ENCODE assay signal across 9 cellular contexts in genomic region chr11:119085523-119085878, GRCh38. TPM values are rescaled to one million over a fixed set of nuclear protein-coding genes. Genes with fewer than 3 reads are reported as not detected.
DNase-seq lines count a peak whose midpoint lies in the region; ATAC-seq, FAIRE-seq and TF ChIP-seq lines count a peak whose summit lies in the region.
"Had no signal": no experiment of that assay in that cellular context is flagged by ENCODE, and none has a peak within 500 bp of the region (broad histone marks: within the 10 kb centered on the region; RNA-seq: fewer than 3 reads in every experiment).

No MANE protein-coding gene starts in this region.

- no peak for TF ChIP-seq EP300 in HepG2 (IDR thresholded peaks at IDR 0.05; ENCODE audit: low read depth in 2 of 2, low read length in 2 of 2)
- no peak for TF ChIP-seq EP300 in HepG2 (CRISPR knock-in tag; IDR thresholded peaks at IDR 0.05; ENCODE audit: borderline replicate concordance)

- TF ChIP-seq POLR2A in IMR-90 (IDR thresholded peaks at IDR 0.05; ENCODE audit: low read depth, low read length) (no peak), HepG2 (IDR thresholded peaks at IDR 0.05; ENCODE audit: insufficient read depth in 1 of 2, low read depth in 2 of 2, low read length in 2 of 2) (no peak)

- FAIRE-seq in HepG2 (lab: Jason Lieb, UNC), result no peak
- FAIRE-seq: colon had no signal

- TF ChIP-seq RAD21 in IMR-90 (IDR thresholded peaks at IDR 0.05; ENCODE audit: low read length) (no peak), HepG2 (CRISPR knock-in tag; IDR thresholded peaks at IDR 0.05) (no peak)

- TF ChIP-seq CTCF in IMR-90 (conservative IDR thresholded peaks at IDR 0.05; ENCODE audit: low read depth, low read length), result no peak
- no peak for TF ChIP-seq CTCF in ascending aorta (IDR thresholded peaks at IDR 0.05)
- no peak for TF ChIP-seq CTCF in HepG2 (CRISPR knock-in tag; IDR thresholded peaks at IDR 0.05)

- H3K14ac ChIP-seq in IMR-90 (replicated peaks; ENCODE audit: low read depth, low read length), result peak overlapping the region; percentile 94

- no peak overlapping the region for H2BK20ac ChIP-seq in IMR-90 (ENCODE audit: low read depth, low read length)

- peak overlapping the region; percentile 82 for H3K9ac ChIP-seq in IMR-90 (ENCODE audit: low read depth, low read length)
- H3K9ac ChIP-seq in HepG2 (ENCODE audit: insufficient read depth, low read depth, low read length), result peak overlapping the region; percentile 93

- H3K9me1 ChIP-seq in IMR-90 (ENCODE audit: insufficient read depth, low read length), result peaks cover 9% of the 10 kb centered on the region; the same call in 1 of the 2 replicates

- intact Hi-C loops in IMR-90 (cut with micrococcal nuclease), result loop anchor here (1.0 kb wide), 1 partner anchor 9 kb away; no protein-coding TSS in a partner anchor
- intact Hi-C loops in ascending aorta (cut with DNase I), result loop anchor here (1.0 to 10.0 kb wide), 4 partner anchors 17 to 511 kb away; partner anchors contain the start of genes ARCN1, HINFP and HYOU1
- intact Hi-C loops in HepG2 (cut with micrococcal nuclease; ENCODE audit: unreplicated experiment), result no loop called here

- no peak overlapping the region; the same call in 2 of the 3 replicates for H2BK15ac ChIP-seq in IMR-90 (ENCODE audit: low read depth, low read length)

- dilution Hi-C loops in IMR-90 (cut with HindIII; ENCODE audit: low sequenced_read_pairs, unreplicated experiment), result no loop called here

- peaks cover 26 to 29% of the 10 kb centered on the region in 2 experiments; a peak in 3 of 4 replicates for H3K79me1 ChIP-seq in IMR-90 (ENCODE audit: low read depth in 1 of 2, low read length in 2 of 2)

- peaks cover 31% of the 10 kb centered on the region for H3K4me1 Mint-ChIP-seq in T-helper 2 cell treated with Interferon-gamma antibody and Interleukin-4, amounts not matched to agents 5 μg/mL and 100 μg/mL, for 36 hours (ENCODE audit: low read depth)
- H3K4me1 Mint-ChIP-seq in stimulated activated naive CD8-positive, alpha-beta T cell treated with anti-CD3 and anti-CD28 coated beads, Interleukin-15, Interleukin-2, amounts not matched to agents 100 ng/mL and 50 ng/mL, for 24 hours (ENCODE audit: low read depth), result peaks cover 30% of the 10 kb centered on the region

- peak overlapping the region; percentile 74 for H3K4me3 ChIP-seq in IMR-90 (ENCODE audit: insufficient read depth, low read depth, low read length)
- H3K4me3 ChIP-seq in ascending aorta, result peak overlapping the region; percentile 77 to 92
- H3K4me3 ChIP-seq in HepG2 (replicated peaks in 1 of 3; ENCODE audit: insufficient read depth in 1 of 3, low read depth in 2 of 3, low read length in 3 of 3), result peak overlapping the region; percentile 71 to 93 (median 77)

- H4K91ac ChIP-seq in IMR-90 (ENCODE audit: insufficient read depth, low read depth, low read length), result peak overlapping the region; percentile 56; the same call in 1 of the 2 replicates

- H2AK5ac ChIP-seq in IMR-90 (ENCODE audit: low read depth, low read length), result peak overlapping the region; percentile 82

- H3K79me2 ChIP-seq in HepG2 (ENCODE audit: insufficient read depth, low read length), result peaks cover 14% of the 10 kb centered on the region

- H3K9me3 ChIP-seq in IMR-90 (ENCODE audit: control insufficient read depth, insufficient read depth, low read length) (no peaks in the 10 kb centered on the region), ascending aorta (no peaks in the 10 kb centered on the region), HepG2 (ENCODE audit: low read length) (no peaks in the 10 kb centered on the region)

- peak overlapping the region; percentile 54; the same call in 1 of the 2 replicates for H2BK120ac ChIP-seq in IMR-90 (ENCODE audit: low read depth, low read length)

- peak overlapping the region; percentile 80 for H3K27ac ChIP-seq in IMR-90 (ENCODE audit: insufficient read depth, low read length)
- H3K27ac ChIP-seq in ascending aorta, result peak overlapping the region; percentile 85 to 90
- H3K27ac ChIP-seq in HepG2 (ENCODE audit: extremely low read length, insufficient read depth, low read length), result peak overlapping the region; percentile 98

- peak overlapping the region; percentile 81 for H3K4me2 ChIP-seq in IMR-90 (ENCODE audit: low read depth, low read length)
- peak overlapping the region; percentile 89 for H3K4me2 ChIP-seq in HepG2 (ENCODE audit: low read depth, low read length)

- peak overlapping the region; percentile 92 for H2AFZ ChIP-seq in IMR-90 (replicated peaks; ENCODE audit: low read length, poor library complexity)
- no peak overlapping the region for H2AFZ ChIP-seq in HepG2 (ENCODE audit: low read length)

- H3K27ac Mint-ChIP-seq in T-helper 2 cell treated with Interferon-gamma antibody and Interleukin-4, amounts not matched to agents 5 μg/mL and 100 μg/mL, for 36 hours, result peak overlapping the region; percentile 86
- H3K27ac Mint-ChIP-seq in stimulated activated naive CD8-positive, alpha-beta T cell treated with anti-CD3 and anti-CD28 coated beads, Interleukin-15, Interleukin-2, amounts not matched to agents 100 ng/mL and 50 ng/mL, for 24 hours, result peak overlapping the region; percentile 96

- peak overlapping the region; percentile 66 for H2BK5ac ChIP-seq in IMR-90 (ENCODE audit: low read depth, low read length, poor library complexity, severe bottlenecking)

- H3K36me3 ChIP-seq in IMR-90 (ENCODE audit: control insufficient read depth, insufficient read depth, low read length), result peaks cover 18% of the 10 kb centered on the region
- peaks cover 11 to 22% of the 10 kb centered on the region in 2 donors for H3K36me3 ChIP-seq in ascending aorta
- H3K36me3 ChIP-seq in HepG2 (replicated peaks in 1 of 2; ENCODE audit: control insufficient read depth in 1 of 2, insufficient read depth in 2 of 2, low read length in 2 of 2), result peaks cover 4 to 23% of the 10 kb centered on the region in 2 experiments

- H2AK9ac ChIP-seq in IMR-90 (replicated peaks; ENCODE audit: low read depth, low read length, poor library complexity), result peak overlapping the region; percentile 74

- no peaks in the 10 kb centered on the region for H3K27me3 ChIP-seq in IMR-90 (ENCODE audit: control insufficient read depth, insufficient read depth, low read length)
- no peaks in the 10 kb centered on the region for H3K27me3 ChIP-seq in ascending aorta
- no peaks in the 10 kb centered on the region; a peak in 1 of 5 replicates for H3K27me3 ChIP-seq in HepG2 (ENCODE audit: control insufficient read depth in 1 of 2, insufficient read depth in 2 of 2, low read length in 2 of 2)

- H3K4me1 ChIP-seq in IMR-90 (ENCODE audit: control insufficient read depth, insufficient read depth, low read length) (peaks cover 5% of the 10 kb centered on the region), ascending aorta (peaks cover 3 to 11% of the 10 kb centered on the region in 2 donors), HepG2 (ENCODE audit: insufficient read depth, low read length) (peaks cover 37% of the 10 kb centered on the region)

- H3K27me3 Mint-ChIP-seq in T-helper 2 cell treated with Interferon-gamma antibody and Interleukin-4, amounts not matched to agents 5 μg/mL and 100 μg/mL, for 36 hours (ENCODE audit: low read depth), result no peaks in the 10 kb centered on the region
- H3K27me3 Mint-ChIP-seq in stimulated activated naive CD8-positive, alpha-beta T cell treated with anti-CD3 and anti-CD28 coated beads, Interleukin-15, Interleukin-2, amounts not matched to agents 100 ng/mL and 50 ng/mL, for 24 hours, result no peaks in the 10 kb centered on the region

- in situ Hi-C loops in IMR-90 (cut with MboI; ENCODE audit: low sequenced_read_pairs), result no loop called here
- in situ Hi-C loops in HepG2 (cut with HindIII; ENCODE audit: extremely low pct_ligation_motif_present, low pct_unique_long_range_greater_than_20kb), result no loop called here

- peak overlapping the region; percentile 98 for H3K4me3 Mint-ChIP-seq in T-helper 2 cell treated with Interferon-gamma antibody and Interleukin-4, amounts not matched to agents 5 μg/mL and 100 μg/mL, for 36 hours
- peak overlapping the region; percentile 98 for H3K4me3 Mint-ChIP-seq in stimulated activated naive CD8-positive, alpha-beta T cell treated with anti-CD3 and anti-CD28 coated beads, Interleukin-15, Interleukin-2, amounts not matched to agents 100 ng/mL and 50 ng/mL, for 24 hours

- H3K56ac ChIP-seq in IMR-90 (ENCODE audit: extremely low read depth, insufficient read depth, low read length), result peak overlapping the region; percentile 59

- 0% methylated on average over 2 of the region's 10 CpGs; no CpG with 5 or more reads in 1 of the 2 experiments for WGBS in IMR-90 (ENCODE audit: extremely low coverage in 2 of 2, insufficient read length in 1 of 2), 2 experiments
- 0% methylated on average over 3 of the region's 10 CpGs for WGBS in HepG2 (ENCODE audit: low lambda C conversion rate)

- H3K9me3 Mint-ChIP-seq in T-helper 2 cell treated with Interferon-gamma antibody and Interleukin-4, amounts not matched to agents 5 μg/mL and 100 μg/mL, for 36 hours, result no peaks in the 10 kb centered on the region
- H3K9me3 Mint-ChIP-seq in stimulated activated naive CD8-positive, alpha-beta T cell treated with anti-CD3 and anti-CD28 coated beads, Interleukin-15, Interleukin-2, amounts not matched to agents 100 ng/mL and 50 ng/mL, for 24 hours, result no peaks in the 10 kb centered on the region

- POLR2A ChIA-PET in IMR-90 (lab: Charles Lee; ENCODE audit: unreplicated experiment), result interaction anchor here (0.6 to 1.6 kb wide), 8 partner anchors 8 to 604 kb away, joined by 3 to 11 read pairs (median 5); partner anchors contain the start of gene VPS11
- POLR2A ChIA-PET in HepG2 (lab: Yijun Ruan, JAX), result interaction anchor here (0.6 to 3.8 kb wide), 40 partner anchors 9 to 465 kb away, joined by 3 to 109 read pairs (median 4); partner anchors contain the start of genes BCL9L, C2CD2L, CBL and CENATAC

- no peak for DNase-seq in T-helper 2 cell treated with Interferon-gamma antibody and Interleukin-4, amounts not matched to agents 5 μg/mL and 100 μg/mL, for 36 hours (ENCODE audit: low spot score)
- DNase-seq in T-helper 2 cell (no peak), IMR-90 (no peak), ascending aorta (ENCODE audit: low spot score in 2 of 2) (no peak), HepG2 (ENCODE audit: low spot score) (no peak), NCI-H2171 (lab: John Stamatoyannopoulos, UW) (no peak)

- peak; percentile 25 for ATAC-seq in IMR-90 (ENCODE audit: low read depth)
- peak; percentile 19 for ATAC-seq in HepG2
- ATAC-seq in HG02840 (IDR thresholded peaks at IDR 0.05; ENCODE audit: low FRiP score, unreplicated experiment), result no peak

- H4K5ac ChIP-seq in IMR-90 (ENCODE audit: low read depth, low read length), result peak overlapping the region; percentile 58

- H3K23ac ChIP-seq in IMR-90 (ENCODE audit: low read depth, low read length), result peak overlapping the region; percentile 91

- H4K8ac ChIP-seq in IMR-90 (ENCODE audit: low read depth in 2 of 2, low read length in 2 of 2), result peak overlapping the region; percentile 37 to 90

- H4K20me1 ChIP-seq in IMR-90 (ENCODE audit: insufficient read depth, low read length) (no peaks in the 10 kb centered on the region), HepG2 (ENCODE audit: insufficient read depth, low read length) (no peaks in the 10 kb centered on the region)

- H3K4ac ChIP-seq in IMR-90 (ENCODE audit: low read depth, low read length), result peak overlapping the region; percentile 94

- BruUV-seq in IMR-90 (replicated peaks; lab: Mats Ljungman, UMichigan), result TSS peak; percentile 37
- BruUV-seq in HepG2 (replicated peaks; lab: Mats Ljungman, UMichigan), result TSS peak; percentile 84

- CTCF ChIA-PET in IMR-90 (lab: Yijun Ruan, JAX), result interaction anchor here (0.7 kb wide), 2 partner anchors 17 to 120 kb away, joined by 3 to 6 read pairs; no protein-coding TSS in a partner anchor
- CTCF ChIA-PET in HepG2 (lab: Yijun Ruan, JAX; ENCODE audit: low intra/inter-chr PET ratio, low total read pairs), result no interaction called here

- no peak overlapping the region for H3K18ac ChIP-seq in IMR-90 (ENCODE audit: low read depth, low read length)

- H3K36me3 Mint-ChIP-seq in T-helper 2 cell treated with Interferon-gamma antibody and Interleukin-4, amounts not matched to agents 5 μg/mL and 100 μg/mL, for 36 hours (ENCODE audit: low read depth), result peaks cover 22% of the 10 kb centered on the region
- H3K36me3 Mint-ChIP-seq in stimulated activated naive CD8-positive, alpha-beta T cell treated with anti-CD3 and anti-CD28 coated beads, Interleukin-15, Interleukin-2, amounts not matched to agents 100 ng/mL and 50 ng/mL, for 24 hours (ENCODE audit: low read depth), result peaks cover 20% of the 10 kb centered on the region

RNA-seq across cellular contexts. Expression of gene HMBS, which starts 0.8 kb away (rescaled TPM):
- 13.9 and 17.9 TPM in 2 replicates for total RNA-seq in IMR-90 (2012; rRNA removed)
- 55.3 and 59.5 TPM in 2 replicates for polyA plus RNA-seq in IMR-90 (2012; rRNA removed)
- 48.3 and 54.5 TPM in 2 replicates for polyA plus RNA-seq in IMR-90 (2012; cell fraction: cytosol; rRNA removed)
- 58.5 and 77.5 TPM in 2 replicates for polyA plus RNA-seq in IMR-90 (2012; cell fraction: nucleus; rRNA removed; ENCODE audit: low replicate concordance)
- 82.8 TPM for total RNA-seq in ascending aorta
- 9.4 and 14.0 TPM in 2 replicates for total RNA-seq in HepG2 (2016; rRNA removed; fragmentation: Illumina TruSeq; extraction: Trizol)
- 11.3 and 12.0 TPM in 2 replicates for total RNA-seq in HepG2 (2016; cell fraction: cytosol; rRNA removed; fragmentation: Illumina TruSeq; extraction: Trizol; ENCODE audit: low read depth)
- total RNA-seq in HepG2 (2016; cell fraction: insoluble cytoplasmic fraction; rRNA removed; fragmentation: Illumina TruSeq; extraction: Trizol), result 10.3 and 11.8 TPM in 2 replicates
- total RNA-seq in HepG2 (2016; cell fraction: membrane; rRNA removed; fragmentation: Illumina TruSeq; extraction: Trizol), result 17.7 and 22.9 TPM in 2 replicates
- total RNA-seq in HepG2 (2016; cell fraction: nucleus; rRNA removed; fragmentation: Illumina TruSeq; extraction: Trizol), result 19.9 and 22.9 TPM in 2 replicates
- polyA plus RNA-seq in HepG2 (2011; rRNA removed), result 46.8 and 46.9 TPM in 2 replicates
- 36.8 and 52.6 TPM in 2 replicates for polyA plus RNA-seq in HepG2 (2011; cell fraction: cytosol; rRNA removed)
- polyA plus RNA-seq in HepG2 (2011; cell fraction: nucleus; rRNA removed), result 114 and 141 TPM in 2 replicates
- polyA plus RNA-seq in HepG2 (2012), result 25.3 and 27.5 TPM in 2 replicates
- 41.8 and 50.4 TPM in 2 replicates for polyA plus RNA-seq in HepG2 (2016; cell fraction: cytosol; fragmentation: Illumina TruSeq; extraction: Trizol; ENCODE audit: low read depth)
- polyA plus RNA-seq in HepG2 (2016; cell fraction: insoluble cytoplasmic fraction; fragmentation: Illumina TruSeq; extraction: Trizol; ENCODE audit: low read depth), result 59.7 and 64.5 TPM in 2 replicates
- polyA plus RNA-seq in HepG2 (2016; cell fraction: membrane; fragmentation: Illumina TruSeq; extraction: Trizol; ENCODE audit: low read depth), result 48.2 and 57.5 TPM in 2 replicates
- 85.4 and 92.8 TPM in 2 replicates for polyA plus RNA-seq in HepG2 (2016; cell fraction: nucleus; fragmentation: Illumina TruSeq; extraction: Trizol; ENCODE audit: insufficient read depth, low read depth)
- polyA minus RNA-seq in HepG2 (2011; rRNA and poly(A)+ RNA removed; ENCODE audit: low replicate concordance), result 40.3 and 66.3 TPM in 2 replicates
- 14.4 and 18.5 TPM in 2 replicates for polyA minus RNA-seq in HepG2 (2011; cell fraction: cytosol; rRNA and poly(A)+ RNA removed)
- polyA minus RNA-seq in HepG2 (2011; cell fraction: nucleus; rRNA and poly(A)+ RNA removed), result 22.6 and 26.1 TPM in 2 replicates

RNA-seq across cellular contexts. Expression of gene DPAGT1, which starts 16.2 kb away (rescaled TPM):
- total RNA-seq in IMR-90 (2012; rRNA removed) (13.6 and 15.2 TPM in 2 replicates), ascending aorta (61.9 TPM), HepG2 (2016; rRNA removed; fragmentation: Illumina TruSeq; extraction: Trizol) (15.1 and 37.6 TPM in 2 replicates)
- polyA plus RNA-seq in IMR-90 (2012; rRNA removed) (51.2 and 53.4 TPM in 2 replicates), HepG2 (2011; rRNA removed) (63.9 and 70.7 TPM in 2 replicates)
- polyA plus RNA-seq in IMR-90 (2012; cell fraction: cytosol; rRNA removed), result 20.2 and 25.9 TPM in 2 replicates
- polyA plus RNA-seq in IMR-90 (2012; cell fraction: nucleus; rRNA removed; ENCODE audit: low replicate concordance), result 105 and 155 TPM in 2 replicates
- total RNA-seq in HepG2 (2016; cell fraction: cytosol; rRNA removed; fragmentation: Illumina TruSeq; extraction: Trizol; ENCODE audit: low read depth), result 9.0 and 10.4 TPM in 2 replicates
- 13.6 and 37.2 TPM in 2 replicates for total RNA-seq in HepG2 (2016; cell fraction: insoluble cytoplasmic fraction; rRNA removed; fragmentation: Illumina TruSeq; extraction: Trizol)
- total RNA-seq in HepG2 (2016; cell fraction: membrane; rRNA removed; fragmentation: Illumina TruSeq; extraction: Trizol), result 11.6 and 12.3 TPM in 2 replicates
- 44.3 and 47.6 TPM in 2 replicates for total RNA-seq in HepG2 (2016; cell fraction: nucleus; rRNA removed; fragmentation: Illumina TruSeq; extraction: Trizol)
- polyA plus RNA-seq in HepG2 (2011; cell fraction: cytosol; rRNA removed), result 58.3 and 83.9 TPM in 2 replicates
- polyA plus RNA-seq in HepG2 (2011; cell fraction: nucleus; rRNA removed), result 188 and 198 TPM in 2 replicates
- 29.8 and 34.0 TPM in 2 replicates for polyA plus RNA-seq in HepG2 (2012)
- polyA plus RNA-seq in HepG2 (2016; cell fraction: cytosol; fragmentation: Illumina TruSeq; extraction: Trizol; ENCODE audit: low read depth), result 7.4 and 9.5 TPM in 2 replicates
- polyA plus RNA-seq in HepG2 (2016; cell fraction: insoluble cytoplasmic fraction; fragmentation: Illumina TruSeq; extraction: Trizol; ENCODE audit: low read depth), result 22.6 and 25.1 TPM in 2 replicates
- 11.7 and 14.0 TPM in 2 replicates for polyA plus RNA-seq in HepG2 (2016; cell fraction: membrane; fragmentation: Illumina TruSeq; extraction: Trizol; ENCODE audit: low read depth)
- 111 TPM in 2 replicates for polyA plus RNA-seq in HepG2 (2016; cell fraction: nucleus; fragmentation: Illumina TruSeq; extraction: Trizol; ENCODE audit: insufficient read depth, low read depth)
- polyA minus RNA-seq in HepG2 (2011; rRNA and poly(A)+ RNA removed; ENCODE audit: low replicate concordance), result 144 and 162 TPM in 2 replicates
- 27.4 and 33.9 TPM in 2 replicates for polyA minus RNA-seq in HepG2 (2011; cell fraction: cytosol; rRNA and poly(A)+ RNA removed)
- polyA minus RNA-seq in HepG2 (2011; cell fraction: nucleus; rRNA and poly(A)+ RNA removed), result 47.9 and 50.1 TPM in 2 replicates

RNA-seq across cellular contexts. Expression of gene VPS11, which starts 17.9 kb away (rescaled TPM):
- 22.2 and 30.5 TPM in 2 replicates for total RNA-seq in IMR-90 (2012; rRNA removed)
- polyA plus RNA-seq in IMR-90 (2012; rRNA removed), result 19.7 and 20.7 TPM in 2 replicates
- polyA plus RNA-seq in IMR-90 (2012; cell fraction: cytosol; rRNA removed), result 5.4 and 10.1 TPM in 2 replicates
- polyA plus RNA-seq in IMR-90 (2012; cell fraction: nucleus; rRNA removed; ENCODE audit: low replicate concordance), result 39.5 and 40.0 TPM in 2 replicates
- total RNA-seq in ascending aorta, result 23.4 TPM
- total RNA-seq in HepG2 (2016; rRNA removed; fragmentation: Illumina TruSeq; extraction: Trizol), result 21.6 and 23.3 TPM in 2 replicates
- 6.4 and 6.5 TPM in 2 replicates for total RNA-seq in HepG2 (2016; cell fraction: cytosol; rRNA removed; fragmentation: Illumina TruSeq; extraction: Trizol; ENCODE audit: low read depth)
- total RNA-seq in HepG2 (2016; cell fraction: insoluble cytoplasmic fraction; rRNA removed; fragmentation: Illumina TruSeq; extraction: Trizol), result 21.3 and 22.8 TPM in 2 replicates
- total RNA-seq in HepG2 (2016; cell fraction: membrane; rRNA removed; fragmentation: Illumina TruSeq; extraction: Trizol), result 9.2 and 11.1 TPM in 2 replicates
- total RNA-seq in HepG2 (2016; cell fraction: nucleus; rRNA removed; fragmentation: Illumina TruSeq; extraction: Trizol), result 21.4 and 23.5 TPM in 2 replicates
- polyA plus RNA-seq in HepG2 (2011; rRNA removed), result 13.7 and 18.9 TPM in 2 replicates
- 9.2 and 10.9 TPM in 2 replicates for polyA plus RNA-seq in HepG2 (2011; cell fraction: cytosol; rRNA removed)
- 37.3 and 44.1 TPM in 2 replicates for polyA plus RNA-seq in HepG2 (2011; cell fraction: nucleus; rRNA removed)
- 15.7 and 19.6 TPM in 2 replicates for polyA plus RNA-seq in HepG2 (2012)
- 4.7 and 5.9 TPM in 2 replicates for polyA plus RNA-seq in HepG2 (2016; cell fraction: cytosol; fragmentation: Illumina TruSeq; extraction: Trizol; ENCODE audit: low read depth)
- 21.2 and 24.0 TPM in 2 replicates for polyA plus RNA-seq in HepG2 (2016; cell fraction: insoluble cytoplasmic fraction; fragmentation: Illumina TruSeq; extraction: Trizol; ENCODE audit: low read depth)
- 7.4 and 8.7 TPM in 2 replicates for polyA plus RNA-seq in HepG2 (2016; cell fraction: membrane; fragmentation: Illumina TruSeq; extraction: Trizol; ENCODE audit: low read depth)
- polyA plus RNA-seq in HepG2 (2016; cell fraction: nucleus; fragmentation: Illumina TruSeq; extraction: Trizol; ENCODE audit: insufficient read depth, low read depth), result 43.3 and 60.4 TPM in 2 replicates
- 22.7 and 23.9 TPM in 2 replicates for polyA minus RNA-seq in HepG2 (2011; rRNA and poly(A)+ RNA removed; ENCODE audit: low replicate concordance)
- 8.7 and 13.0 TPM in 2 replicates for polyA minus RNA-seq in HepG2 (2011; cell fraction: cytosol; rRNA and poly(A)+ RNA removed)
- polyA minus RNA-seq in HepG2 (2011; cell fraction: nucleus; rRNA and poly(A)+ RNA removed), result 23.0 and 26.8 TPM in 2 replicates

RNA-seq across cellular contexts. Expression of gene C2CD2L, which starts 21.6 kb away (rescaled TPM):
- total RNA-seq in IMR-90 (2012; rRNA removed), result 2.2 TPM in 2 replicates
- polyA plus RNA-seq in IMR-90 (2012; rRNA removed), result 8.7 and 9.5 TPM in 2 replicates
- 3.7 and 6.9 TPM in 2 replicates for polyA plus RNA-seq in IMR-90 (2012; cell fraction: cytosol; rRNA removed)
- polyA plus RNA-seq in IMR-90 (2012; cell fraction: nucleus; rRNA removed; ENCODE audit: low replicate concordance), result 14.8 and 29.4 TPM in 2 replicates
- 16.7 TPM for total RNA-seq in ascending aorta
- 1.2 and 3.7 TPM in 2 replicates for total RNA-seq in HepG2 (2016; rRNA removed; fragmentation: Illumina TruSeq; extraction: Trizol)
- 0.79 and 1.4 TPM in 2 replicates for total RNA-seq in HepG2 (2016; cell fraction: cytosol; rRNA removed; fragmentation: Illumina TruSeq; extraction: Trizol; ENCODE audit: low read depth)
- total RNA-seq in HepG2 (2016; cell fraction: insoluble cytoplasmic fraction; rRNA removed; fragmentation: Illumina TruSeq; extraction: Trizol), result 1.5 and 3.1 TPM in 2 replicates
- 1.6 and 1.9 TPM in 2 replicates for total RNA-seq in HepG2 (2016; cell fraction: membrane; rRNA removed; fragmentation: Illumina TruSeq; extraction: Trizol)
- total RNA-seq in HepG2 (2016; cell fraction: nucleus; rRNA removed; fragmentation: Illumina TruSeq; extraction: Trizol), result 5.6 and 5.7 TPM in 2 replicates
- 5.5 and 6.0 TPM in 2 replicates for polyA plus RNA-seq in HepG2 (2011; rRNA removed)
- 3.1 and 3.8 TPM in 2 replicates for polyA plus RNA-seq in HepG2 (2011; cell fraction: cytosol; rRNA removed)
- polyA plus RNA-seq in HepG2 (2011; cell fraction: nucleus; rRNA removed), result 19.5 and 20.9 TPM in 2 replicates
- 3.6 and 6.9 TPM in 2 replicates for polyA plus RNA-seq in HepG2 (2012)
- polyA plus RNA-seq in HepG2 (2016; cell fraction: cytosol; fragmentation: Illumina TruSeq; extraction: Trizol; ENCODE audit: low read depth), result 0.15 and 0.31 TPM in 2 replicates
- 1.6 and 2.4 TPM in 2 replicates for polyA plus RNA-seq in HepG2 (2016; cell fraction: insoluble cytoplasmic fraction; fragmentation: Illumina TruSeq; extraction: Trizol; ENCODE audit: low read depth)
- polyA plus RNA-seq in HepG2 (2016; cell fraction: membrane; fragmentation: Illumina TruSeq; extraction: Trizol; ENCODE audit: low read depth), result 1.5 TPM in 2 replicates
- 13.0 and 14.1 TPM in 2 replicates for polyA plus RNA-seq in HepG2 (2016; cell fraction: nucleus; fragmentation: Illumina TruSeq; extraction: Trizol; ENCODE audit: insufficient read depth, low read depth)
- 12.9 and 18.4 TPM in 2 replicates for polyA minus RNA-seq in HepG2 (2011; rRNA and poly(A)+ RNA removed; ENCODE audit: low replicate concordance)
- polyA minus RNA-seq in HepG2 (2011; cell fraction: cytosol; rRNA and poly(A)+ RNA removed), result 2.0 and 5.5 TPM in 2 replicates
- polyA minus RNA-seq in HepG2 (2011; cell fraction: nucleus; rRNA and poly(A)+ RNA removed), result 10.0 and 17.3 TPM in 2 replicates

RNA-seq across cellular contexts. Expression of gene HYOU1, which starts 28.5 kb away (rescaled TPM):
- total RNA-seq in IMR-90 (2012; rRNA removed), result 152 and 181 TPM in 2 replicates
- 117 and 120 TPM in 2 replicates for polyA plus RNA-seq in IMR-90 (2012; rRNA removed)
- 75.9 and 116 TPM in 2 replicates for polyA plus RNA-seq in IMR-90 (2012; cell fraction: cytosol; rRNA removed)
- polyA plus RNA-seq in IMR-90 (2012; cell fraction: nucleus; rRNA removed; ENCODE audit: low replicate concordance), result 103 and 105 TPM in 2 replicates
- 98.4 TPM for total RNA-seq in ascending aorta
- total RNA-seq in HepG2 (2016; rRNA removed; fragmentation: Illumina TruSeq; extraction: Trizol), result 50.0 and 127 TPM in 2 replicates
- 14.4 and 15.9 TPM in 2 replicates for total RNA-seq in HepG2 (2016; cell fraction: cytosol; rRNA removed; fragmentation: Illumina TruSeq; extraction: Trizol; ENCODE audit: low read depth)
- total RNA-seq in HepG2 (2016; cell fraction: insoluble cytoplasmic fraction; rRNA removed; fragmentation: Illumina TruSeq; extraction: Trizol), result 41.9 and 128 TPM in 2 replicates
- 27.3 and 28.2 TPM in 2 replicates for total RNA-seq in HepG2 (2016; cell fraction: membrane; rRNA removed; fragmentation: Illumina TruSeq; extraction: Trizol)
- 108 and 127 TPM in 2 replicates for total RNA-seq in HepG2 (2016; cell fraction: nucleus; rRNA removed; fragmentation: Illumina TruSeq; extraction: Trizol)
- 155 and 164 TPM in 2 replicates for polyA plus RNA-seq in HepG2 (2011; rRNA removed)
- 125 and 144 TPM in 2 replicates for polyA plus RNA-seq in HepG2 (2011; cell fraction: cytosol; rRNA removed)
- polyA plus RNA-seq in HepG2 (2011; cell fraction: nucleus; rRNA removed), result 120 and 130 TPM in 2 replicates
- polyA plus RNA-seq in HepG2 (2012), result 61.3 and 94.5 TPM in 2 replicates
- polyA plus RNA-seq in HepG2 (2016; cell fraction: cytosol; fragmentation: Illumina TruSeq; extraction: Trizol; ENCODE audit: low read depth), result 7.6 and 8.4 TPM in 2 replicates
- 41.0 and 55.4 TPM in 2 replicates for polyA plus RNA-seq in HepG2 (2016; cell fraction: insoluble cytoplasmic fraction; fragmentation: Illumina TruSeq; extraction: Trizol; ENCODE audit: low read depth)
- 18.1 and 24.3 TPM in 2 replicates for polyA plus RNA-seq in HepG2 (2016; cell fraction: membrane; fragmentation: Illumina TruSeq; extraction: Trizol; ENCODE audit: low read depth)
- 184 and 191 TPM in 2 replicates for polyA plus RNA-seq in HepG2 (2016; cell fraction: nucleus; fragmentation: Illumina TruSeq; extraction: Trizol; ENCODE audit: insufficient read depth, low read depth)
- polyA minus RNA-seq in HepG2 (2011; rRNA and poly(A)+ RNA removed; ENCODE audit: low replicate concordance), result 197 and 370 TPM in 2 replicates
- polyA minus RNA-seq in HepG2 (2011; cell fraction: cytosol; rRNA and poly(A)+ RNA removed), result 76.5 and 103 TPM in 2 replicates
- 81.2 and 89.5 TPM in 2 replicates for polyA minus RNA-seq in HepG2 (2011; cell fraction: nucleus; rRNA and poly(A)+ RNA removed)
